Comparison of ENCODE assay signal across 1 cellular context in the genomic region with DNA sequence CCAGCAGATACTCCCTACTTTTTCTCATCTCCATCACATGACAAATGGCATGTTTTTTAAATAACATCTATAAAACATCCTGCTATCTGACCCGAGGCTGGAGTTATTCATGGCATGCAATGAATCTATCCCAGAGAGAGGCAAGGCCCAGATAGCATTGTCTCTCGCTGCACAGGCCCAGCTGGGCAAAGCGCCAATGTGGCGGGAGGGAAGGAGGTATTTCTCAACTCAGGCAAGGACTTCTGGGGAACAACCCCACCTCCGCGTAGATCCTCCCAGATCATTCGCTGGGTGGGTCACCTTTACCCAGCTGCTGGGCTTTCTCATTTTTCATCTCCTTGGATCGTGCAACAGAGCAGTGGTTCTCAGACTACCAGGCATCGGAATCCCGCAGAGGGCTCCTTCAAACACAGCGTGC.
TF ChIP-seq lines count a peak whose summit lies in the region.

No MANE protein-coding gene starts in this region.

TF ChIP-seq in HepG2, 621 proteins besides CTCF, POLR2A, EP300 and RAD21 (continued from another document):
- TF ChIP-seq, protein P1, sequence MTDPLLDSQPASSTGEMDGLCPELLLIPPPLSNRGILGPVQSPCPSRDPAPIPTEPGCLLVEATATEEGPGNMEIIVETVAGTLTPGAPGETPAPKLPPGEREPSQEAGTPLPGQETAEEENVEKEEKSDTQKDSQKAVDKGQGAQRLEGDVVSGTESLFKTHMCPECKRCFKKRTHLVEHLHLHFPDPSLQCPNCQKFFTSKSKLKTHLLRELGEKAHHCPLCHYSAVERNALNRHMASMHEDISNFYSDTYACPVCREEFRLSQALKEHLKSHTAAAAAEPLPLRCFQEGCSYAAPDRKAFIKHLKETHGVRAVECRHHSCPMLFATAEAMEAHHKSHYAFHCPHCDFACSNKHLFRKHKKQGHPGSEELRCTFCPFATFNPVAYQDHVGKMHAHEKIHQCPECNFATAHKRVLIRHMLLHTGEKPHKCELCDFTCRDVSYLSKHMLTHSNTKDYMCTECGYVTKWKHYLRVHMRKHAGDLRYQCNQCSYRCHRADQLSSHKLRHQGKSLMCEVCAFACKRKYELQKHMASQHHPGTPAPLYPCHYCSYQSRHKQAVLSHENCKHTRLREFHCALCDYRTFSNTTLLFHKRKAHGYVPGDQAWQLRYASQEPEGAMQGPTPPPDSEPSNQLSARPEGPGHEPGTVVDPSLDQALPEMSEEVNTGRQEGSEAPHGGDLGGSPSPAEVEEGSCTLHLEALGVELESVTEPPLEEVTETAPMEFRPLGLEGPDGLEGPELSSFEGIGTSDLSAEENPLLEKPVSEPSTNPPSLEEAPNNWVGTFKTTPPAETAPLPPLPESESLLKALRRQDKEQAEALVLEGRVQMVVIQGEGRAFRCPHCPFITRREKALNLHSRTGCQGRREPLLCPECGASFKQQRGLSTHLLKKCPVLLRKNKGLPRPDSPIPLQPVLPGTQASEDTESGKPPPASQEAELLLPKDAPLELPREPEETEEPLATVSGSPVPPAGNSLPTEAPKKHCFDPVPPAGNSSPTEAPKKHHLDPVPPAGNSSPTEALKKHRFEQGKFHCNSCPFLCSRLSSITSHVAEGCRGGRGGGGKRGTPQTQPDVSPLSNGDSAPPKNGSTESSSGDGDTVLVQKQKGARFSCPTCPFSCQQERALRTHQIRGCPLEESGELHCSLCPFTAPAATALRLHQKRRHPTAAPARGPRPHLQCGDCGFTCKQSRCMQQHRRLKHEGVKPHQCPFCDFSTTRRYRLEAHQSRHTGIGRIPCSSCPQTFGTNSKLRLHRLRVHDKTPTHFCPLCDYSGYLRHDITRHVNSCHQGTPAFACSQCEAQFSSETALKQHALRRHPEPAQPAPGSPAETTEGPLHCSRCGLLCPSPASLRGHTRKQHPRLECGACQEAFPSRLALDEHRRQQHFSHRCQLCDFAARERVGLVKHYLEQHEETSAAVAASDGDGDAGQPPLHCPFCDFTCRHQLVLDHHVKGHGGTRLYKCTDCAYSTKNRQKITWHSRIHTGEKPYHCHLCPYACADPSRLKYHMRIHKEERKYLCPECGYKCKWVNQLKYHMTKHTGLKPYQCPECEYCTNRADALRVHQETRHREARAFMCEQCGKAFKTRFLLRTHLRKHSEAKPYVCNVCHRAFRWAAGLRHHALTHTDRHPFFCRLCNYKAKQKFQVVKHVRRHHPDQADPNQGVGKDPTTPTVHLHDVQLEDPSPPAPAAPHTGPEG (CRISPR knock-in tag; IDR thresholded peaks at IDR 0.05) = no peak
